ENCODE assay signal across 13 cellular contexts in genomic region chr15:100461049-100461448, GRCh38.
DNase-seq lines count a peak whose midpoint lies in the region; ATAC-seq and TF ChIP-seq lines count a peak whose summit lies in the region.
"Had no signal": no experiment of that assay in that cellular context is flagged by ENCODE, and none has a peak within 500 bp of the region (broad histone marks: within the 10 kb centered on the region; RNA-seq: fewer than 3 reads in every experiment).

No MANE protein-coding gene starts in this region.

- no peak overlapping the region for H3K4me3 ChIP-seq in neuronal stem cell (ENCODE audit: low read length in 2 of 2)

- H3K4ac ChIP-seq in neuronal stem cell (ENCODE audit: low read length): no peak overlapping the region

- H3K36me3 ChIP-seq in neuronal stem cell (replicated peaks in 1 of 2; ENCODE audit: control insufficient read depth in 2 of 2, insufficient read depth in 2 of 2, low read length in 2 of 2): no peaks in the 10 kb centered on the region

- no peak overlapping the region for H2AK5ac ChIP-seq in neuronal stem cell (ENCODE audit: low read depth, low read length)

- no peak overlapping the region for H4K91ac ChIP-seq in neuronal stem cell (ENCODE audit: low read depth, low read length, poor library complexity)

- peak; percentile 77 for ATAC-seq in GM19438 (IDR thresholded peaks at IDR 0.05; ENCODE audit: low read depth, unreplicated experiment)
- peak; percentile 46 for ATAC-seq in HG02884 (IDR thresholded peaks at IDR 0.05; ENCODE audit: unreplicated experiment)
- ATAC-seq in HG03571 (IDR thresholded peaks at IDR 0.05; ENCODE audit: unreplicated experiment): peak; percentile 75
- ATAC-seq: activated CD4-positive, alpha-beta T cell treated with anti-CD3 and anti-CD28 coated beads for 36 hours; T-helper 17 cell had no signal

- no peak overlapping the region for H2BK120ac ChIP-seq in neuronal stem cell (ENCODE audit: low read depth, low read length)

- H4K8ac ChIP-seq in neuronal stem cell (ENCODE audit: low read depth, low read length): no peak overlapping the region

- no peak overlapping the region for H2BK15ac ChIP-seq in neuronal stem cell (ENCODE audit: low read length)

- no peak for DNase-seq in neuronal stem cell (ENCODE audit: low spot score)
- DNase-seq in dedifferentiated amniotic fluid mesenchymal stem cell (ENCODE audit: extremely low spot score): no peak
- DNase-seq in GM10266 (ENCODE audit: extremely low spot score): no peak
- DNase-seq in NCI-H146 (lab: John Stamatoyannopoulos, UW): no peak
- DNase-seq: activated CD4-positive, alpha-beta T cell treated with anti-CD3 and anti-CD28 coated beads for 36 hours; endodermal cell; foreskin fibroblast; NCI-H2081 treated with DMSO at 0.1 percent for 48 hours; NCI-H774; T-helper 17 cell had no signal

- no CpG with 5 or more reads among the region's 2 CpGs for WGBS in neuronal stem cell (ENCODE audit: extremely low coverage in 2 of 2, insufficient read length in 2 of 2, insufficient replicate concordance in 1 of 2), 2 donors

- no peak overlapping the region for H2BK5ac ChIP-seq in neuronal stem cell (ENCODE audit: low read length)

- no peak overlapping the region for H3K23ac ChIP-seq in neuronal stem cell (ENCODE audit: low read depth, low read length, poor library complexity)

- peaks cover 0 to 4% of the 10 kb centered on the region in 2 donors for H3K4me1 ChIP-seq in neuronal stem cell (ENCODE audit: control insufficient read depth in 2 of 2, insufficient read depth in 1 of 2, low read depth in 1 of 2, low read length in 2 of 2)

- H3K79me1 ChIP-seq in neuronal stem cell (ENCODE audit: low read depth, low read length): no peaks in the 10 kb centered on the region

- no peak overlapping the region for H3K4me2 ChIP-seq in neuronal stem cell (ENCODE audit: insufficient read depth, low read length, poor library complexity, severe bottlenecking)

- H3K9me3 ChIP-seq in neuronal stem cell (replicated peaks in 1 of 2; ENCODE audit: control insufficient read depth in 2 of 2, insufficient read depth in 1 of 2, low read depth in 1 of 2, low read length in 2 of 2): peaks cover 0 to 1% of the 10 kb centered on the region in 2 donors

- no peaks in the 10 kb centered on the region for H3K27me3 ChIP-seq in neuronal stem cell (ENCODE audit: control insufficient read depth in 3 of 3, insufficient read depth in 3 of 3, low read depth in 1 of 3, low read length in 3 of 3)

- no peak overlapping the region for H3K18ac ChIP-seq in neuronal stem cell (ENCODE audit: low read length)

- no peak overlapping the region for H3K27ac ChIP-seq in neuronal stem cell (replicated peaks; ENCODE audit: low read length)

- H2BK12ac ChIP-seq in neuronal stem cell (ENCODE audit: low read length): no peak overlapping the region

- H3K14ac ChIP-seq in neuronal stem cell (ENCODE audit: low read length): no peak overlapping the region

- H3K9ac ChIP-seq in neuronal stem cell (ENCODE audit: low read depth, low read length, poor library complexity): no peak overlapping the region

- TF ChIP-seq CTCF in GM10266 (IDR thresholded peaks at IDR 0.05; ENCODE audit: control insufficient read depth, insufficient read depth, low read depth, missing control alignments): no peak

- H2AFZ ChIP-seq in neuronal stem cell (ENCODE audit: low read length): peak overlapping the region; percentile 26
